1 cellular context compared by ENCODE assay signal in the genomic region with DNA sequence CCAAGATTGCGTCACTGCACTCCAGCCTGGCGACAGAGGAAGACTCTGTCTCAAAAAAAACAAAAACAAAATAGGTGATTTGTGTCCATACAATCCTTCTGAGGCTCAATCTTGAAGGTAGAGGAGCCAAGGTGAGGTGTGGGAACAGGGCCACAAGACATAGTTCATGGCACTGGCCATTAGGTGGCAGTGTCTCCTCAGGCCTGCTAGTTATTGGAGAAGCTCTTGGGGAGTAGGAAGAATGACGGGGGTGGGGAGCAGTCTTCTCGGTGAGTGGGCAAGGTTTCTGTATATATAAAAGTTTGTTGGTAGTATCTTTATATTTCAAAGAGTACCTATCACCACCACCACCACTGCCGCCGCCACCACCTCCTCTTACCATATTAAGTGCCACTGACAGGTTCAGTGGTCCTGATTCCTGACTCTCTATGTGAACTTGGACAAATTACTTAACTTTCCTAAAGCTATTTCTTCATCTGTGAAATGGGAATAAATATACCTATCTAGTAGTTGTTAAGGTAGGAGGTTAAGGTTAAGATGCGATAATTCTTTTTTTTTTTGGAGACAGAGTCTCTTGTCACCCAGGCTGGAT.
TF ChIP-seq lines count a peak whose summit lies in the region.

No MANE protein-coding gene starts in this region.

TF ChIP-seq in SK-N-SH treated with all-trans-retinoic acid at 6 μM for 48 hours, 23 proteins besides CTCF, POLR2A, EP300 and RAD21 (continued from another document):
- no peak for TF ChIP-seq ZNF70 (CRISPR knock-in tag; IDR thresholded peaks at IDR 0.05)
- TF ChIP-seq TCF4 (CRISPR knock-in tag; IDR thresholded peaks at IDR 0.05; ENCODE audit: borderline replicate concordance): no peak
- TF ChIP-seq, protein P1, sequence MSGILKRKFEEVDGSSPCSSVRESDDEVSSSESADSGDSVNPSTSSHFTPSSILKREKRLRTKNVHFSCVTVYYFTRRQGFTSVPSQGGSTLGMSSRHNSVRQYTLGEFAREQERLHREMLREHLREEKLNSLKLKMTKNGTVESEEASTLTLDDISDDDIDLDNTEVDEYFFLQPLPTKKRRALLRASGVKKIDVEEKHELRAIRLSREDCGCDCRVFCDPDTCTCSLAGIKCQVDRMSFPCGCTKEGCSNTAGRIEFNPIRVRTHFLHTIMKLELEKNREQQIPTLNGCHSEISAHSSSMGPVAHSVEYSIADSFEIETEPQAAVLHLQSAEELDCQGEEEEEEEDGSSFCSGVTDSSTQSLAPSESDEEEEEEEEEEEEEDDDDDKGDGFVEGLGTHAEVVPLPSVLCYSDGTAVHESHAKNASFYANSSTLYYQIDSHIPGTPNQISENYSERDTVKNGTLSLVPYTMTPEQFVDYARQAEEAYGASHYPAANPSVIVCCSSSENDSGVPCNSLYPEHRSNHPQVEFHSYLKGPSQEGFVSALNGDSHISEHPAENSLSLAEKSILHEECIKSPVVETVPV (CRISPR knock-in tag; IDR thresholded peaks at IDR 0.05): no peak
